In genomic region chr2:236174608-236175001, GRCh38 we compare ENCODE assay signal across 1 cellular context.
TF ChIP-seq lines count a peak whose summit lies in the region.

No MANE protein-coding gene starts in this region.

TF ChIP-seq in IMR-90, 13 proteins besides CTCF, POLR2A, EP300 and RAD21:
- TF ChIP-seq CEBPB (IDR thresholded peaks at IDR 0.05; ENCODE audit: low read depth, low read length) = no peak
- TF ChIP-seq BHLHE40 (IDR thresholded peaks at IDR 0.05; ENCODE audit: low read depth, low read length) = no peak
- no peak for TF ChIP-seq USF2 (IDR thresholded peaks at IDR 0.05; ENCODE audit: low read depth, low read length)
- TF ChIP-seq CHD1 (IDR thresholded peaks at IDR 0.05; ENCODE audit: low read depth, low read length) = no peak
- no peak for TF ChIP-seq MAFK (IDR thresholded peaks at IDR 0.05; ENCODE audit: low read depth, low read length)
- TF ChIP-seq NFE2L2 (IDR thresholded peaks at IDR 0.05; ENCODE audit: low read depth, low read length) = no peak
- no peak for TF ChIP-seq SMC3 (IDR thresholded peaks at IDR 0.05; ENCODE audit: low read depth, low read length)
- TF ChIP-seq ELK1 (IDR thresholded peaks at IDR 0.05; ENCODE audit: borderline replicate concordance, low read depth, low read length) = no peak
- TF ChIP-seq MXI1 (IDR thresholded peaks at IDR 0.05; ENCODE audit: borderline replicate concordance, low read depth, low read length) = no peak
- no peak for TF ChIP-seq RCOR1 (IDR thresholded peaks at IDR 0.05; ENCODE audit: insufficient replicate concordance, low read length)
- no peak for TF ChIP-seq RFX5 (IDR thresholded peaks at IDR 0.05; ENCODE audit: low read depth, low read length)
- no peak for TF ChIP-seq MAZ (IDR thresholded peaks at IDR 0.05; ENCODE audit: borderline replicate concordance, low read depth, low read length)
- no peak for TF ChIP-seq FOS (IDR thresholded peaks at IDR 0.05; ENCODE audit: low read depth, low read length)
